Comparison of ENCODE assay signal across 1 cellular context in the genomic region with DNA sequence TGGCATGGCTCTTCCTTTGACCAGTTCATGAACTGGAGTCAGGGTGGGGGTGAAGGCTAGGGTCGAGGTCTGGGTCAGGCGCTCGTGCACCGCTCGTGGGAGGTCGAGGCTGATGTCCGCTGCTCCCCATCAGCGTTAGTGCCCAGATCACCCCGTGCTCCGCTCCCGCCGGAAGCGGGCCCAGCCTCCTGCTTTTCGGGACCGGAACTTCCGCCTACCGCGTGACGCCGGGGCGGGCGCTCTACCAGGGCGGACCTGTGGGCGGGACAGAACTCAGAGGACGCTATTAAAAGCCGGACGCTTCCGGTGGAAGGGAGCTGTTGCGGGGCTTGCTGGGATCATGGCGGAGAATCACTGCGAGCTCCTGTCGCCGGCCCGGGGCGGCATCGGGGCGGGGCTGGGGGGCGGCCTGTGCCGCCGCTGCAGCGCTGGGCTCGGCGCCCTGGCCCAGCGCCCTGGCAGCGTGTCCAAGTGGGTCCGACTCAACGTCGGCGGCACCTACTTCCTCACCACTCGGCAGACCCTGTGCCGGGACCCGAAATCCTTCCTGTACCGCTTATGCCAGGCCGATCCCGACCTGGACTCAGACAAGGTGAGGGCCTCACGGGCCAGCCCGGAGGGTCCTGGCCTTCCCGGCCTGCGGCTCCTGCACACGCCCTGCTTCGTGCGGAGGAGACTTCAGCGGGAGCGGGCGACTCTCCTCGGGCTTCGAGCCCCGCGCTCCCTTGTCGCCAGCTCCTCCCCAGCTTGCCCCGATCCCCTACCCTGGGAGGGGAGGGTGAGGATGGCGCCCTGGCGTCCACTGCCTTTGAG.
TF ChIP-seq lines count a peak whose summit lies in the region.

A gene with protein sequence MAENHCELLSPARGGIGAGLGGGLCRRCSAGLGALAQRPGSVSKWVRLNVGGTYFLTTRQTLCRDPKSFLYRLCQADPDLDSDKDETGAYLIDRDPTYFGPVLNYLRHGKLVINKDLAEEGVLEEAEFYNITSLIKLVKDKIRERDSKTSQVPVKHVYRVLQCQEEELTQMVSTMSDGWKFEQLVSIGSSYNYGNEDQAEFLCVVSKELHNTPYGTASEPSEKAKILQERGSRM (plus strand): TSS at position 315 of the 813 bp plus-strand sequence. CDS start 26 bp downstream, at position 341.

TF ChIP-seq in K562, 482 proteins besides CTCF, POLR2A, EP300 and RAD21 (continued from another document and continues in another):
- TF ChIP-seq, protein P1, sequence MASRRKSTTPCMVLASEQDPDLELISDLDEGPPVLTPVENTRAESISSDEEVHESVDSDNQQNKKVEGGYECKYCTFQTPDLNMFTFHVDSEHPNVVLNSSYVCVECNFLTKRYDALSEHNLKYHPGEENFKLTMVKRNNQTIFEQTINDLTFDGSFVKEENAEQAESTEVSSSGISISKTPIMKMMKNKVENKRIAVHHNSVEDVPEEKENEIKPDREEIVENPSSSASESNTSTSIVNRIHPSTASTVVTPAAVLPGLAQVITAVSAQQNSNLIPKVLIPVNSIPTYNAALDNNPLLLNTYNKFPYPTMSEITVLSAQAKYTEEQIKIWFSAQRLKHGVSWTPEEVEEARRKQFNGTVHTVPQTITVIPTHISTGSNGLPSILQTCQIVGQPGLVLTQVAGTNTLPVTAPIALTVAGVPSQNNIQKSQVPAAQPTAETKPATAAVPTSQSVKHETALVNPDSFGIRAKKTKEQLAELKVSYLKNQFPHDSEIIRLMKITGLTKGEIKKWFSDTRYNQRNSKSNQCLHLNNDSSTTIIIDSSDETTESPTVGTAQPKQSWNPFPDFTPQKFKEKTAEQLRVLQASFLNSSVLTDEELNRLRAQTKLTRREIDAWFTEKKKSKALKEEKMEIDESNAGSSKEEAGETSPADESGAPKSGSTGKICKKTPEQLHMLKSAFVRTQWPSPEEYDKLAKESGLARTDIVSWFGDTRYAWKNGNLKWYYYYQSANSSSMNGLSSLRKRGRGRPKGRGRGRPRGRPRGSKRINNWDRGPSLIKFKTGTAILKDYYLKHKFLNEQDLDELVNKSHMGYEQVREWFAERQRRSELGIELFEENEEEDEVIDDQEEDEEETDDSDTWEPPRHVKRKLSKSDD (conservative IDR thresholded peaks at IDR 0.05; ENCODE audit: low read length) = no peak
- TF ChIP-seq GATA2 (CRISPR knock-in tag; IDR thresholded peaks at IDR 0.05) (0 out of 2 replicates have a peak, but pooled peaks have one; percentile 13), GABPA (tag; conservative IDR thresholded peaks at IDR 0.05; ENCODE audit: low read depth) (peak; percentile 100), FOXP1 (CRISPR knock-in tag; IDR thresholded peaks at IDR 0.05) (peak; percentile 53; the same call in 1 of the 2 replicates), SIRT6 (IDR thresholded peaks at IDR 0.05; ENCODE audit: low read depth, low read length) (no peak), ELF2 (CRISPR knock-in tag; IDR thresholded peaks at IDR 0.05) (peak; percentile 96), POLR2B (IDR thresholded peaks at IDR 0.05; ENCODE audit: low read depth, partially characterized antibody) (peak; percentile 93), COPS2 (conservative IDR thresholded peaks at IDR 0.05) (no peak), CHD2 (IDR thresholded peaks at IDR 0.05; ENCODE audit: low read depth, low read length) (no peak), MED1 (CRISPR knock-in tag; IDR thresholded peaks at IDR 0.05; ENCODE audit: borderline replicate concordance) (no peak), ATF7 (IDR thresholded peaks at IDR 0.05) (peak; percentile 86), TRIM24 (IDR thresholded peaks at IDR 0.05) (peak; percentile 6 to 99; a peak in 3 of 4 replicates), NFIC (IDR thresholded peaks at IDR 0.05) (peak; percentile 68), GTF2F1 (IDR thresholded peaks at IDR 0.05; ENCODE audit: low read depth, low read length) (0 out of 2 replicates have a peak, but pooled peaks have one; percentile 83), TCF7 (IDR thresholded peaks at IDR 0.05; ENCODE audit: borderline replicate concordance) (0 out of 2 replicates have a peak, but pooled peaks have one; percentile 66), ZNF586 (CRISPR knock-in tag; conservative IDR thresholded peaks at IDR 0.05) (no peak), SMARCE1 (IDR thresholded peaks at IDR 0.05) (0 out of 2 replicates have a peak, but pooled peaks have one; percentile 3), ZSCAN29 (IDR thresholded peaks at IDR 0.05) (peak; percentile 89; the same call in 1 of the 2 replicates), XRCC4 (IDR thresholded peaks at IDR 0.05; ENCODE audit: extremely low read depth, insufficient read depth, insufficient read length) (no peak), HDAC8 (tag; IDR thresholded peaks at IDR 0.05) (no peak), RBM14 (IDR thresholded peaks at IDR 0.05; ENCODE audit: borderline replicate concordance, insufficient read depth, low read depth, low read length) (no peak), SP2 (IDR thresholded peaks at IDR 0.05; ENCODE audit: extremely low read depth, low read depth, low read length, poor library complexity, severe bottlenecking) (peak; percentile 69), NR4A1 (CRISPR knock-in tag; IDR thresholded peaks at IDR 0.05) (no peak), NR4A1 (tag; IDR thresholded peaks at IDR 0.05) (peak; percentile 47; the same call in 1 of the 2 replicates), XRCC5 (IDR thresholded peaks at IDR 0.05; ENCODE audit: low read depth, low read length) (peak; percentile 92), EGR1 (conservative IDR thresholded peaks at IDR 0.05) (peak; percentile 85), ZBTB7A (IDR thresholded peaks at IDR 0.05; ENCODE audit: borderline replicate concordance, control insufficient read depth, low read depth, low read length) (peak; percentile 51; the same call in 1 of the 2 replicates), SIN3B (IDR thresholded peaks at IDR 0.05; ENCODE audit: low read depth) (peak; percentile 98), TBP (optimal IDR thresholded peaks at IDR 0.05; ENCODE audit: low read depth, low read length) (peak; percentile 96), MYNN (IDR thresholded peaks at IDR 0.05) (peak; percentile 56; the same call in 1 of the 2 replicates), MYNN (CRISPR knock-in tag; IDR thresholded peaks at IDR 0.05) (no peak), HNRNPLL (IDR thresholded peaks at IDR 0.05; ENCODE audit: low read depth, low read length, poor library complexity, severe bottlenecking) (peak; percentile 54), FOXK1 (CRISPR knock-in tag; IDR thresholded peaks at IDR 0.05; ENCODE audit: borderline replicate concordance) (no peak), TRIM28 (IDR thresholded peaks at IDR 0.05) (no peak), PRMT5 (CRISPR knock-in tag; IDR thresholded peaks at IDR 0.05) (no peak), ZFX (CRISPR knock-in tag; IDR thresholded peaks at IDR 0.05) (peak; percentile 91)
- TF ChIP-seq, protein P2, sequence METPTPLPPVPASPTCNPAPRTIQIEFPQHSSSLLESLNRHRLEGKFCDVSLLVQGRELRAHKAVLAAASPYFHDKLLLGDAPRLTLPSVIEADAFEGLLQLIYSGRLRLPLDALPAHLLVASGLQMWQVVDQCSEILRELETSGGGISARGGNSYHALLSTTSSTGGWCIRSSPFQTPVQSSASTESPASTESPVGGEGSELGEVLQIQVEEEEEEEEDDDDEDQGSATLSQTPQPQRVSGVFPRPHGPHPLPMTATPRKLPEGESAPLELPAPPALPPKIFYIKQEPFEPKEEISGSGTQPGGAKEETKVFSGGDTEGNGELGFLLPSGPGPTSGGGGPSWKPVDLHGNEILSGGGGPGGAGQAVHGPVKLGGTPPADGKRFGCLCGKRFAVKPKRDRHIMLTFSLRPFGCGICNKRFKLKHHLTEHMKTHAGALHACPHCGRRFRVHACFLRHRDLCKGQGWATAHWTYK (CRISPR knock-in tag; IDR thresholded peaks at IDR 0.05) = no peak
- TF ChIP-seq, protein P3, sequence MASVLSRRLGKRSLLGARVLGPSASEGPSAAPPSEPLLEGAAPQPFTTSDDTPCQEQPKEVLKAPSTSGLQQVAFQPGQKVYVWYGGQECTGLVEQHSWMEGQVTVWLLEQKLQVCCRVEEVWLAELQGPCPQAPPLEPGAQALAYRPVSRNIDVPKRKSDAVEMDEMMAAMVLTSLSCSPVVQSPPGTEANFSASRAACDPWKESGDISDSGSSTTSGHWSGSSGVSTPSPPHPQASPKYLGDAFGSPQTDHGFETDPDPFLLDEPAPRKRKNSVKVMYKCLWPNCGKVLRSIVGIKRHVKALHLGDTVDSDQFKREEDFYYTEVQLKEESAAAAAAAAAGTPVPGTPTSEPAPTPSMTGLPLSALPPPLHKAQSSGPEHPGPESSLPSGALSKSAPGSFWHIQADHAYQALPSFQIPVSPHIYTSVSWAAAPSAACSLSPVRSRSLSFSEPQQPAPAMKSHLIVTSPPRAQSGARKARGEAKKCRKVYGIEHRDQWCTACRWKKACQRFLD (CRISPR knock-in tag; IDR thresholded peaks at IDR 0.05) = peak; percentile 34; the same call in 1 of the 2 replicates
- TF ChIP-seq, protein P4, sequence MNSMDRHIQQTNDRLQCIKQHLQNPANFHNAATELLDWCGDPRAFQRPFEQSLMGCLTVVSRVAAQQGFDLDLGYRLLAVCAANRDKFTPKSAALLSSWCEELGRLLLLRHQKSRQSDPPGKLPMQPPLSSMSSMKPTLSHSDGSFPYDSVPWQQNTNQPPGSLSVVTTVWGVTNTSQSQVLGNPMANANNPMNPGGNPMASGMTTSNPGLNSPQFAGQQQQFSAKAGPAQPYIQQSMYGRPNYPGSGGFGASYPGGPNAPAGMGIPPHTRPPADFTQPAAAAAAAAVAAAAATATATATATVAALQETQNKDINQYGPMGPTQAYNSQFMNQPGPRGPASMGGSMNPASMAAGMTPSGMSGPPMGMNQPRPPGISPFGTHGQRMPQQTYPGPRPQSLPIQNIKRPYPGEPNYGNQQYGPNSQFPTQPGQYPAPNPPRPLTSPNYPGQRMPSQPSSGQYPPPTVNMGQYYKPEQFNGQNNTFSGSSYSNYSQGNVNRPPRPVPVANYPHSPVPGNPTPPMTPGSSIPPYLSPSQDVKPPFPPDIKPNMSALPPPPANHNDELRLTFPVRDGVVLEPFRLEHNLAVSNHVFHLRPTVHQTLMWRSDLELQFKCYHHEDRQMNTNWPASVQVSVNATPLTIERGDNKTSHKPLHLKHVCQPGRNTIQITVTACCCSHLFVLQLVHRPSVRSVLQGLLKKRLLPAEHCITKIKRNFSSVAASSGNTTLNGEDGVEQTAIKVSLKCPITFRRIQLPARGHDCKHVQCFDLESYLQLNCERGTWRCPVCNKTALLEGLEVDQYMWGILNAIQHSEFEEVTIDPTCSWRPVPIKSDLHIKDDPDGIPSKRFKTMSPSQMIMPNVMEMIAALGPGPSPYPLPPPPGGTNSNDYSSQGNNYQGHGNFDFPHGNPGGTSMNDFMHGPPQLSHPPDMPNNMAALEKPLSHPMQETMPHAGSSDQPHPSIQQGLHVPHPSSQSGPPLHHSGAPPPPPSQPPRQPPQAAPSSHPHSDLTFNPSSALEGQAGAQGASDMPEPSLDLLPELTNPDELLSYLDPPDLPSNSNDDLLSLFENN (IDR thresholded peaks at IDR 0.05; ENCODE audit: low read depth in 2 of 2, low read length in 2 of 2) = peak in 1 of 2 experiments; percentile 49; a peak in 1 of 4 replicates
- TF ChIP-seq, protein P5, sequence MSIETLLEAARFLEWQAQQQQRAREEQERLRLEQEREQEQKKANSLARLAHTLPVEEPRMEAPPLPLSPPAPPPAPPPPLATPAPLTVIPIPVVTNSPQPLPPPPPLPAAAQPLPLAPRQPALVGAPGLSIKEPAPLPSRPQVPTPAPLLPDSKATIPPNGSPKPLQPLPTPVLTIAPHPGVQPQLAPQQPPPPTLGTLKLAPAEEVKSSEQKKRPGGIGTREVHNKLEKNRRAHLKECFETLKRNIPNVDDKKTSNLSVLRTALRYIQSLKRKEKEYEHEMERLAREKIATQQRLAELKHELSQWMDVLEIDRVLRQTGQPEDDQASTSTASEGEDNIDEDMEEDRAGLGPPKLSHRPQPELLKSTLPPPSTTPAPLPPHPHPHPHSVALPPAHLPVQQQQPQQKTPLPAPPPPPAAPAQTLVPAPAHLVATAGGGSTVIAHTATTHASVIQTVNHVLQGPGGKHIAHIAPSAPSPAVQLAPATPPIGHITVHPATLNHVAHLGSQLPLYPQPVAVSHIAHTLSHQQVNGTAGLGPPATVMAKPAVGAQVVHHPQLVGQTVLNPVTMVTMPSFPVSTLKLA (conservative IDR thresholded peaks at IDR 0.05) = peak; percentile 93 to 97
- TF ChIP-seq, protein P6, sequence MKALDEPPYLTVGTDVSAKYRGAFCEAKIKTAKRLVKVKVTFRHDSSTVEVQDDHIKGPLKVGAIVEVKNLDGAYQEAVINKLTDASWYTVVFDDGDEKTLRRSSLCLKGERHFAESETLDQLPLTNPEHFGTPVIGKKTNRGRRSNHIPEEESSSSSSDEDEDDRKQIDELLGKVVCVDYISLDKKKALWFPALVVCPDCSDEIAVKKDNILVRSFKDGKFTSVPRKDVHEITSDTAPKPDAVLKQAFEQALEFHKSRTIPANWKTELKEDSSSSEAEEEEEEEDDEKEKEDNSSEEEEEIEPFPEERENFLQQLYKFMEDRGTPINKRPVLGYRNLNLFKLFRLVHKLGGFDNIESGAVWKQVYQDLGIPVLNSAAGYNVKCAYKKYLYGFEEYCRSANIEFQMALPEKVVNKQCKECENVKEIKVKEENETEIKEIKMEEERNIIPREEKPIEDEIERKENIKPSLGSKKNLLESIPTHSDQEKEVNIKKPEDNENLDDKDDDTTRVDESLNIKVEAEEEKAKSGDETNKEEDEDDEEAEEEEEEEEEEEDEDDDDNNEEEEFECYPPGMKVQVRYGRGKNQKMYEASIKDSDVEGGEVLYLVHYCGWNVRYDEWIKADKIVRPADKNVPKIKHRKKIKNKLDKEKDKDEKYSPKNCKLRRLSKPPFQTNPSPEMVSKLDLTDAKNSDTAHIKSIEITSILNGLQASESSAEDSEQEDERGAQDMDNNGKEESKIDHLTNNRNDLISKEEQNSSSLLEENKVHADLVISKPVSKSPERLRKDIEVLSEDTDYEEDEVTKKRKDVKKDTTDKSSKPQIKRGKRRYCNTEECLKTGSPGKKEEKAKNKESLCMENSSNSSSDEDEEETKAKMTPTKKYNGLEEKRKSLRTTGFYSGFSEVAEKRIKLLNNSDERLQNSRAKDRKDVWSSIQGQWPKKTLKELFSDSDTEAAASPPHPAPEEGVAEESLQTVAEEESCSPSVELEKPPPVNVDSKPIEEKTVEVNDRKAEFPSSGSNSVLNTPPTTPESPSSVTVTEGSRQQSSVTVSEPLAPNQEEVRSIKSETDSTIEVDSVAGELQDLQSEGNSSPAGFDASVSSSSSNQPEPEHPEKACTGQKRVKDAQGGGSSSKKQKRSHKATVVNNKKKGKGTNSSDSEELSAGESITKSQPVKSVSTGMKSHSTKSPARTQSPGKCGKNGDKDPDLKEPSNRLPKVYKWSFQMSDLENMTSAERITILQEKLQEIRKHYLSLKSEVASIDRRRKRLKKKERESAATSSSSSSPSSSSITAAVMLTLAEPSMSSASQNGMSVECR (CRISPR knock-in tag; IDR thresholded peaks at IDR 0.05) = peak; percentile 87; the same call in 1 of the 2 replicates
